8 cellular contexts compared by ENCODE assay signal in genomic region chr4:5710962-5711478, GRCh38. TPM values are rescaled to one million over a fixed set of nuclear protein-coding genes. Genes with fewer than 3 reads are reported as not detected.
DNase-seq lines count a peak whose midpoint lies in the region; ATAC-seq and TF ChIP-seq lines count a peak whose summit lies in the region.

Gene EVC (plus strand): TSS chr4:5711201. CDS start chr4:5711381, 180 bp downstream.

- H3K4me2 ChIP-seq in OCI-LY3 (ENCODE audit: low read length) = peak within 1 kb of the TSS; percentile 100

- H3K79me2 ChIP-seq in OCI-LY3 (ENCODE audit: low read length) = peaks cover 27% of the 10 kb centered on the region

- DNase-seq in Ammon's horn (ENCODE audit: low spot score) = peak; percentile 43
- DNase-seq in body of pancreas = peak; percentile 68 to 80 (median 75)
- DNase-seq in hypothalamus (lab: John Stamatoyannopoulos, UW) = peak in 33 of 51 donors; percentile 2 to 68 (median 36)

- H3K9me3 ChIP-seq in OCI-LY3 (ENCODE audit: insufficient read depth, low read length) (peaks cover 5% of the 10 kb centered on the region; the same call in 1 of the 2 replicates), body of pancreas (no peaks in the 10 kb centered on the region)

- H3K9ac ChIP-seq in OCI-LY3 (ENCODE audit: low read length) = peak within 1 kb of the TSS; percentile 87
- peak within 1 kb of the TSS; percentile 22 for H3K9ac ChIP-seq in rectal smooth muscle tissue (ENCODE audit: low read length)

- intact Hi-C loops in body of pancreas (cut with DNase I) = no loop called here

- 0 to 3% methylated on average over 13 to 41 of the region's 48 CpGs for WGBS in body of pancreas, 2 donors

- H4K20me1 ChIP-seq in OCI-LY3 (ENCODE audit: insufficient read depth, low read length) = peaks cover 3% of the 10 kb centered on the region; the same call in 1 of the 2 replicates

- peaks cover 6% of the 10 kb centered on the region for H3K36me3 ChIP-seq in OCI-LY3 (replicated peaks; ENCODE audit: low read depth, low read length)
- H3K36me3 ChIP-seq in body of pancreas (replicated peaks in 1 of 2; ENCODE audit: insufficient read depth in 1 of 2, low read depth in 2 of 2) = no peaks in the 10 kb centered on the region
- no peaks in the 10 kb centered on the region for H3K36me3 ChIP-seq in rectal smooth muscle tissue (ENCODE audit: control insufficient read depth, insufficient read depth, low read length)

- peak within 1 kb of the TSS; percentile 100 for H2AFZ ChIP-seq in OCI-LY3 (ENCODE audit: low read depth, low read length)

- peaks cover 38% of the 10 kb centered on the region for H3K4me1 ChIP-seq in OCI-LY3 (ENCODE audit: low read length)
- peaks cover 53% of the 10 kb centered on the region for H3K4me1 ChIP-seq in body of pancreas
- H3K4me1 ChIP-seq in rectal smooth muscle tissue (ENCODE audit: control insufficient read depth, insufficient read depth, low read length) = peaks cover 18% of the 10 kb centered on the region

- H3K27ac ChIP-seq in OCI-LY3 (ENCODE audit: low read length) = peak within 1 kb of the TSS; percentile 31
- H3K27ac ChIP-seq in body of pancreas = peak within 1 kb of the TSS; percentile 33 to 77 (median 56)
- peak within 1 kb of the TSS; percentile 65 for H3K27ac ChIP-seq in rectal smooth muscle tissue (ENCODE audit: low read depth, low read length)

- H3K27me3 ChIP-seq in OCI-LY3 (ENCODE audit: low read depth, low read length) (no peaks in the 10 kb centered on the region), body of pancreas (no peaks in the 10 kb centered on the region), rectal smooth muscle tissue (ENCODE audit: control insufficient read depth, insufficient read depth, low read length) (no peaks in the 10 kb centered on the region)

- no peak for TF ChIP-seq CTCF in OCI-LY3 (IDR thresholded peaks at IDR 0.05; ENCODE audit: low read depth, low read length)
- no peak for TF ChIP-seq CTCF in body of pancreas (IDR thresholded peaks at IDR 0.05)

- peak in 2 of 3 donors; percentile 35 to 40 for TF ChIP-seq POLR2A in body of pancreas (IDR thresholded peaks at IDR 0.05)

- H3K4me3 ChIP-seq in OCI-LY3 (ENCODE audit: low read length) = peak within 1 kb of the TSS; percentile 93
- H3K4me3 ChIP-seq in body of pancreas = peak within 1 kb of the TSS in 1 of 2 donors; percentile 25
- H3K4me3 ChIP-seq in rectal smooth muscle tissue (ENCODE audit: low read length) = peak within 1 kb of the TSS; percentile 64

- peak; percentile 45 for ATAC-seq in GM21360 (IDR thresholded peaks at IDR 0.05; ENCODE audit: unreplicated experiment)
- peak; percentile 74 for ATAC-seq in body of pancreas
- ATAC-seq in GM21367 (IDR thresholded peaks at IDR 0.05; ENCODE audit: unreplicated experiment) = no peak
- ATAC-seq in GM21723 (IDR thresholded peaks at IDR 0.05; ENCODE audit: unreplicated experiment) = no peak

RNA-seq across cellular contexts. Expression of gene EVC, which starts in this region (rescaled TPM):
- total RNA-seq in body of pancreas = 10 to 100 TPM; 18.4 to 30.0 TPM

Comparison
In these comparisons a context has a peak if more than half of its experiments do, and no peak if none do; other contexts are left out.
1. ATAC-seq: peak in GM21360 (single experiment) and body of pancreas (single experiment); none in GM21367 (single experiment) and GM21723 (single experiment).
2. Peak in every context shown above with its lines, with median percentiles within 50 percentile points of each other: DNase-seq and H3K27ac ChIP-seq.